Comparison of ENCODE assay signal across 24 cellular contexts in the genomic region with DNA sequence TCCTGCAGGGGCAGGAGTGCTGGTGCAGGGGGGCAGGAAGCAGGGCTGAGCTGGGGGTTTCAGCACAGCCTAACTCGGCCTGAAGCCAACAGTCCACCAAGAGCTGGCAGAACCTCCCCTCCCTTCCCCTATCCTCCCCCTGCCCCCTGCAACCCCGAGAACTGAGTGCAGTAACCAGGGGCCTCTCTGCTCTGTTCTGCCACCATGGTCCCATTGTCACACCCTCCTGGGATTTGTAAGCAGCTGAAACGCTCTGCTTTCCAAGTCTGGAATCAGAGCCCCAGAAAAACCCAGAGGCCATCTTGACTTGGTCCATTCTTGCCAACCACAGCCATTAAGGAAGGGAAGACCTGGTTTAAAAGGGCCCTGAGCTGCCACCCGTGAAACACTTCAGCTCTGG.
DNase-seq lines count a peak whose midpoint lies in the region; ATAC-seq and TF ChIP-seq lines count a peak whose summit lies in the region.
"Had no signal": no experiment of that assay in that cellular context is flagged by ENCODE, and none has a peak within 500 bp of the region (broad histone marks: within the 10 kb centered on the region; RNA-seq: fewer than 3 reads in every experiment).

No MANE protein-coding gene starts in this region.

- H3K36me3 ChIP-seq in heart right ventricle (no peaks in the 10 kb centered on the region), OCI-LY7 (ENCODE audit: insufficient read depth, low read length) (no peaks in the 10 kb centered on the region), endodermal cell (ENCODE audit: control insufficient read depth, insufficient read depth, low read length) (no peaks in the 10 kb centered on the region)
- H3K36me3 ChIP-seq: left lung, tibial nerve, WERI-Rb-1 had no signal

- H3K27ac Mint-ChIP-seq in endodermal cell = peak overlapping the region; percentile 42
- peak overlapping the region; percentile 8 for H3K27ac Mint-ChIP-seq in stimulated activated memory B cell treated with anti-CD40 and anti-IgM and Interleukin-4, amounts not matched to agents 10 μg/mL and 1 μg/mL and 100 μg/mL, for 72 hours
- H3K27ac Mint-ChIP-seq: activated CD4-positive, alpha-beta memory T cell treated with anti-CD3 and anti-CD28 coated beads for 36 hours; activated T-cell treated with anti-CD3 and anti-CD28 coated beads, Interleukin-2, amount 50 U/mL, for 72 hours; CD4-positive, alpha-beta memory T cell; mesothelial cell of epicardium; natural killer cell treated with Interleukin-12 subunit alpha and Interleukin-12 subunit beta and Interleukin-15 and Interleukin-18, amount 100 ng/mL, for 72 hours; T-cell had no signal

- no peak for ATAC-seq in heart right ventricle
- no peak for ATAC-seq in stimulated activated memory B cell treated with anti-CD40 and anti-IgM and Interleukin-4, amounts not matched to agents 10 μg/mL and 1 μg/mL and 100 μg/mL, for 72 hours
- no peak for ATAC-seq in HG03460 (IDR thresholded peaks at IDR 0.05; ENCODE audit: unreplicated experiment)
- no peak for ATAC-seq in GM21360 (IDR thresholded peaks at IDR 0.05; ENCODE audit: unreplicated experiment)
- ATAC-seq: activated T-cell treated with anti-CD3 and anti-CD28 coated beads, Interleukin-2, amount 50 U/mL, for 72 hours; left lung; natural killer cell treated with Interleukin-12 subunit alpha and Interleukin-12 subunit beta and Interleukin-15 and Interleukin-18, amount 100 ng/mL, for 72 hours had no signal

- H3K27me3 ChIP-seq in heart right ventricle (no peaks in the 10 kb centered on the region), endodermal cell (ENCODE audit: control insufficient read depth, insufficient read depth, low read length, poor library complexity, severe bottlenecking) (no peaks in the 10 kb centered on the region)
- H3K27me3 ChIP-seq: left lung, tibial nerve had no signal

- H3K4me3 ChIP-seq in heart right ventricle (no peak overlapping the region), OCI-LY7 (ENCODE audit: low read depth, low read length, poor library complexity, severe bottlenecking) (no peak overlapping the region), endodermal cell (ENCODE audit: low read length) (no peak overlapping the region)
- H3K4me3 ChIP-seq: left lung, tibial nerve had no signal

- peaks cover 0 to 7% (median 0%) of the 10 kb centered on the region in 11 donors for H3K9me3 ChIP-seq in heart right ventricle
- H3K9me3 ChIP-seq in OCI-LY7 (ENCODE audit: low read length) = no peaks in the 10 kb centered on the region
- no peaks in the 10 kb centered on the region for H3K9me3 ChIP-seq in endodermal cell (ENCODE audit: control insufficient read depth, low read length)
- H3K9me3 ChIP-seq: tibial nerve had no signal

- no peaks in the 10 kb centered on the region for H3K79me2 ChIP-seq in OCI-LY7 (ENCODE audit: insufficient read depth, low read depth, low read length)

- H3K4me2 ChIP-seq in OCI-LY7 (ENCODE audit: low read length) = peak overlapping the region; percentile 29

- H3K36me3 Mint-ChIP-seq in endodermal cell (ENCODE audit: low read depth) = no peaks in the 10 kb centered on the region
- no peaks in the 10 kb centered on the region for H3K36me3 Mint-ChIP-seq in stimulated activated memory B cell treated with anti-CD40 and anti-IgM and Interleukin-4, amounts not matched to agents 10 μg/mL and 1 μg/mL and 100 μg/mL, for 72 hours
- H3K36me3 Mint-ChIP-seq: activated CD4-positive, alpha-beta memory T cell treated with anti-CD3 and anti-CD28 coated beads for 36 hours; mesothelial cell of epicardium; T-cell had no signal

- no peak for TF ChIP-seq CTCF in heart right ventricle (IDR thresholded peaks at IDR 0.05)
- no peak for TF ChIP-seq CTCF in OCI-LY7 (conservative IDR thresholded peaks at IDR 0.05; ENCODE audit: low read length)
- no peak for TF ChIP-seq CTCF in endodermal cell (conservative IDR thresholded peaks at IDR 0.05)

- H3K9me2 ChIP-seq in OCI-LY7 (ENCODE audit: insufficient read depth, low read length) = no peaks in the 10 kb centered on the region

- H3K9ac ChIP-seq in endodermal cell (ENCODE audit: extremely low read depth, low read length, poor library complexity, severe bottlenecking) = no peak overlapping the region

- H3K4me1 Mint-ChIP-seq in endodermal cell = peaks cover 8% of the 10 kb centered on the region
- peaks cover 5% of the 10 kb centered on the region for H3K4me1 Mint-ChIP-seq in stimulated activated memory B cell treated with anti-CD40 and anti-IgM and Interleukin-4, amounts not matched to agents 10 μg/mL and 1 μg/mL and 100 μg/mL, for 72 hours
- H3K4me1 Mint-ChIP-seq: CD4-positive, alpha-beta memory T cell; mesothelial cell of epicardium; T-cell had no signal

- H3K4me3 Mint-ChIP-seq in endodermal cell = no peak overlapping the region
- no peak overlapping the region for H3K4me3 Mint-ChIP-seq in stimulated activated memory B cell treated with anti-CD40 and anti-IgM and Interleukin-4, amounts not matched to agents 10 μg/mL and 1 μg/mL and 100 μg/mL, for 72 hours
- H3K4me3 Mint-ChIP-seq: activated CD4-positive, alpha-beta memory T cell treated with anti-CD3 and anti-CD28 coated beads for 36 hours; activated T-cell treated with anti-CD3 and anti-CD28 coated beads, Interleukin-2, amount 50 U/mL, for 72 hours; mesothelial cell of epicardium; natural killer cell treated with Interleukin-12 subunit alpha and Interleukin-12 subunit beta and Interleukin-15 and Interleukin-18, amount 100 ng/mL, for 72 hours; T-cell had no signal

- POLR2A ChIA-PET in OCI-LY7 (lab: Charles Lee) = interaction anchor here (0.6 kb wide), 2 partner anchors 97 to 127 kb away, joined by 3 to 5 read pairs; no protein-coding TSS in a partner anchor

- no peaks in the 10 kb centered on the region for H4K20me1 ChIP-seq in OCI-LY7 (ENCODE audit: insufficient read depth, low read length)

- peak overlapping the region in 6 of 10 donors; percentile 3 to 48 (median 22) for H3K27ac ChIP-seq in heart right ventricle
- peak overlapping the region; percentile 55 for H3K27ac ChIP-seq in OCI-LY7 (ENCODE audit: low read depth, low read length, poor library complexity, severe bottlenecking)
- H3K27ac ChIP-seq in endodermal cell (ENCODE audit: low read depth, low read length) = no peak overlapping the region
- H3K27ac ChIP-seq: left lung, tibial nerve, WERI-Rb-1 had no signal

- CTCF ChIA-PET in OCI-LY7 (lab: Charles Lee; ENCODE audit: unreplicated experiment) = no interaction called here

- intact Hi-C loops in heart right ventricle (cut with DNase I) (loop anchor here in 1 of 10 donors (10.0 kb wide), 1 partner anchor 81 kb away; a partner anchor contains a TSS), cardiac septum (cut with DNase I) (no loop called here), OCI-LY7 (cut with micrococcal nuclease; ENCODE audit: unreplicated experiment) (no loop called here)

- H3K4me1 ChIP-seq in heart right ventricle = peaks cover 0 to 27% (median 10%) of the 10 kb centered on the region in 9 donors
- peaks cover 41% of the 10 kb centered on the region for H3K4me1 ChIP-seq in OCI-LY7 (ENCODE audit: insufficient read depth, low read length, poor library complexity, severe bottlenecking)
- no peaks in the 10 kb centered on the region for H3K4me1 ChIP-seq in endodermal cell (ENCODE audit: control insufficient read depth, insufficient read depth, low read length)
- H3K4me1 ChIP-seq: left lung, tibial nerve had no signal

- peak overlapping the region; percentile 74 for H2AFZ ChIP-seq in OCI-LY7 (ENCODE audit: low read length)

- BruUV-seq in OCI-LY7 (replicated peaks; lab: Mats Ljungman, UMichigan) = no TSS peak

- WGBS in heart right ventricle, 2 donors = 26 to 33% methylated on average over 4 of the region's 4 CpGs
- 50 to 79% methylated on average over 1 to 4 of the region's 4 CpGs for WGBS in endodermal cell (ENCODE audit: insufficient coverage in 1 of 2, insufficient read length in 1 of 2), 2 experiments

- no peaks in the 10 kb centered on the region for H3K9me3 Mint-ChIP-seq in endodermal cell
- no peaks in the 10 kb centered on the region for H3K9me3 Mint-ChIP-seq in stimulated activated memory B cell treated with anti-CD40 and anti-IgM and Interleukin-4, amounts not matched to agents 10 μg/mL and 1 μg/mL and 100 μg/mL, for 72 hours
- H3K9me3 Mint-ChIP-seq: mesothelial cell of epicardium had no signal

- no peak for DNase-seq in heart right ventricle
- DNase-seq in cardiac septum (ENCODE audit: low spot score) = no peak
- no peak for DNase-seq in OCI-LY7 (ENCODE audit: low spot score)
- peak; percentile 62 for DNase-seq in endodermal cell
- DNase-seq: activated CD4-positive, alpha-beta memory T cell treated with anti-CD3 and anti-CD28 coated beads for 36 hours; activated naive CD4-positive, alpha-beta T cell treated with anti-CD3 and anti-CD28 coated beads, Interleukin-2, amount 50 U/mL, for 16 hours; activated T-cell treated with anti-CD3 and anti-CD28 coated beads, Interleukin-2, amount 50 U/mL, for 72 hours; CD4-positive, alpha-beta memory T cell; effector memory CD4-positive, alpha-beta T cell; left lung; NCI-H2107; NCI-H526 treated with DMSO at 0.1 percent for 48 hours; posterior cingulate gyrus; SHP77 treated with DMSO at 0.1 percent for 48 hours; stimulated activated CD4-positive, alpha-beta T cell treated with anti-CD3 and anti-CD28 coated beads, Interleukin-1b, Interleukin-23, amount 100 ng/mL, for 48 hours; stimulated activated naive CD4-positive, alpha-beta T cell treated with Interleukin-2 at 50 U/mL for 16 hours; T-cell; WERI-Rb-1 had no signal

- no peaks in the 10 kb centered on the region for H3K27me3 Mint-ChIP-seq in endodermal cell (ENCODE audit: insufficient read depth)
- peaks cover 26% of the 10 kb centered on the region for H3K27me3 Mint-ChIP-seq in stimulated activated memory B cell treated with anti-CD40 and anti-IgM and Interleukin-4, amounts not matched to agents 10 μg/mL and 1 μg/mL and 100 μg/mL, for 72 hours
